Comparison of ENCODE assay signal across 13 cellular contexts in genomic region chr5:96795626-96796025, GRCh38.
"Had no signal": no experiment of that assay in that cellular context is flagged by ENCODE, and none has a peak within 500 bp of the region (broad histone marks: within the 10 kb centered on the region; RNA-seq: fewer than 3 reads in every experiment).

No MANE protein-coding gene starts in this region.

- H3K27ac Mint-ChIP-seq: WTC11 had no signal

- DNase-seq: activated CD4-positive, alpha-beta T cell treated with anti-CD3 and anti-CD28 coated beads for 48 hours; activated effector memory CD4-positive, alpha-beta T cell treated with Interleukin-2 at 50 U/mL for 16 hours; dorsolateral prefrontal cortex; midbrain; stimulated activated CD4-positive, alpha-beta T cell treated with anti-CD3 and anti-CD28 coated beads, Interleukin-1b, Interleukin-23, amount 100 ng/mL, for 48 hours; thyroid gland; uterus had no signal

- H3K36me3 ChIP-seq: uterus had no signal

- H3K27ac ChIP-seq: neutrophil, parathyroid adenoma, thyroid gland, uterus had no signal

- H3K9me3 Mint-ChIP-seq: WTC11 had no signal

- H3K4me3 Mint-ChIP-seq: WTC11 had no signal

- H3K9me3 ChIP-seq: neutrophil, thyroid gland, uterus had no signal

- H3K27me3 ChIP-seq: dorsolateral prefrontal cortex, neutrophil, thyroid gland, uterus had no signal

- H3K4me1 ChIP-seq: parathyroid adenoma, thyroid gland, uterus had no signal

- FAIRE-seq: astrocyte, keratinocyte had no signal

- ATAC-seq: esophagus mucosa, WTC11 had no signal

- H3K4me3 ChIP-seq: dorsolateral prefrontal cortex, thyroid gland, uterus had no signal
